ENCODE assay signal across 10 cellular contexts in genomic region chr1:77834771-77835334, GRCh38. TPM values are rescaled to one million over a fixed set of nuclear protein-coding genes. Genes with fewer than 3 reads are reported as not detected.
DNase-seq lines count a peak whose midpoint lies in the region; ATAC-seq and TF ChIP-seq lines count a peak whose summit lies in the region.
"Had no signal": no experiment of that assay in that cellular context is flagged by ENCODE, and none has a peak within 500 bp of the region (broad histone marks: within the 10 kb centered on the region; RNA-seq: fewer than 3 reads in every experiment).

No MANE protein-coding gene starts in this region.

- H3K27ac ChIP-seq in right lobe of liver (peak overlapping the region in 1 of 3 donors; percentile 8), transverse colon (peak overlapping the region; percentile 76 to 87 (median 80))
- no peak overlapping the region for H3K27ac ChIP-seq in naive thymus-derived CD4-positive, alpha-beta T cell (ENCODE audit: low read depth, low read length)

- peak; percentile 71 to 94 (median 81) for ATAC-seq in right lobe of liver
- no peak for ATAC-seq in naive thymus-derived CD4-positive, alpha-beta T cell
- ATAC-seq in HG03460 (IDR thresholded peaks at IDR 0.05; ENCODE audit: unreplicated experiment) = no peak

- peaks cover 0 to 9% (median 5%) of the 10 kb centered on the region in 7 donors for H3K4me1 Mint-ChIP-seq in naive thymus-derived CD4-positive, alpha-beta T cell

- H3K4me1 ChIP-seq in right lobe of liver (peaks cover 0 to 9% (median 0%) of the 10 kb centered on the region in 4 donors), transverse colon (peaks cover 12 to 73% (median 38%) of the 10 kb centered on the region in 4 donors)
- H3K4me1 ChIP-seq in naive thymus-derived CD4-positive, alpha-beta T cell (ENCODE audit: control insufficient read depth in 2 of 2, insufficient read depth in 2 of 2, low read length in 2 of 2) = no peaks in the 10 kb centered on the region

- TF ChIP-seq POLR2A in right lobe of liver (IDR thresholded peaks at IDR 0.05) (no peak), transverse colon (IDR thresholded peaks at IDR 0.05) (no peak)

- intact Hi-C loops in right lobe of liver (cut with DNase I) = loop anchor here in 1 of 2 donors (10.0 kb wide), 1 partner anchor 50 kb away; the partner anchor contains the start of gene NEXN
- intact Hi-C loops in transverse colon (cut with DNase I; ENCODE audit: low total_unique reads) = loop anchor here (5.0 kb wide), 1 partner anchor 52 kb away; the partner anchor contains the start of gene NEXN
- intact Hi-C loops in naive thymus-derived CD4-positive, alpha-beta T cell (cut with micrococcal nuclease) = no loop called here

- WGBS in right lobe of liver (ENCODE audit: insufficient coverage, low coverage, low lambda C conversion rate, missing lambda C conversion rate) = 34% methylated on average over 2 of the region's 2 CpGs
- 27 to 48% methylated on average over 2 of the region's 2 CpGs for WGBS in transverse colon (ENCODE audit: low coverage in 1 of 2), 2 donors

- in situ Hi-C loops in transverse colon (cut with MboI; ENCODE audit: low pct_ligation_motif_present in 1 of 4, low pct_unique_long_range_greater_than_20kb in 1 of 4, low sequenced_read_pairs in 3 of 4) = loop anchor here in 1 of 4 donors (25.0 kb wide), 1 partner anchor 277 kb away; no protein-coding TSS in a partner anchor

- TF ChIP-seq EP300 in transverse colon (IDR thresholded peaks at IDR 0.05; ENCODE audit: low read depth) = no peak

- no peaks in the 10 kb centered on the region for H3K27me3 Mint-ChIP-seq in naive thymus-derived CD4-positive, alpha-beta T cell
- H3K27me3 Mint-ChIP-seq: progenitor cell of endocrine pancreas had no signal

- no peaks in the 10 kb centered on the region for H3K9me3 Mint-ChIP-seq in naive thymus-derived CD4-positive, alpha-beta T cell

- H3K4me3 ChIP-seq in right lobe of liver (no peak overlapping the region), transverse colon (no peak overlapping the region)
- no peak overlapping the region for H3K4me3 ChIP-seq in naive thymus-derived CD4-positive, alpha-beta T cell (ENCODE audit: low read length)

- no peak for TF ChIP-seq CTCF in right lobe of liver (IDR thresholded peaks at IDR 0.05)
- TF ChIP-seq CTCF in transverse colon (IDR thresholded peaks at IDR 0.05) = no peak

- POLR2A ChIA-PET in naive thymus-derived CD4-positive, alpha-beta T cell (lab: Charles Lee) = no interaction called here

- CTCF ChIA-PET in naive thymus-derived CD4-positive, alpha-beta T cell (lab: Charles Lee) = no interaction called here

- DNase-seq in NCI-H1417 (lab: John Stamatoyannopoulos, UW) (peak in 2 of 3 experiments; percentile 8 to 67), NCI-H1417 treated with DMSO at 0.1 percent for 48 hours (lab: John Stamatoyannopoulos, UW) (no peak), cerebellum (ENCODE audit: low spot score) (peak; percentile 10), right lobe of liver (peak in 1 of 3 donors; percentile 52), transverse colon (peak; percentile 20), SW 1271 (lab: John Stamatoyannopoulos, UW) (no peak)
- no peak for DNase-seq in naive thymus-derived CD4-positive, alpha-beta T cell
- DNase-seq: H7 had no signal

- no peaks in the 10 kb centered on the region for H3K9me3 ChIP-seq in right lobe of liver
- no peaks in the 10 kb centered on the region for H3K9me3 ChIP-seq in transverse colon
- no peaks in the 10 kb centered on the region for H3K9me3 ChIP-seq in naive thymus-derived CD4-positive, alpha-beta T cell (ENCODE audit: control insufficient read depth in 2 of 3, low read length in 3 of 3)

- no peak overlapping the region for H3K4me3 Mint-ChIP-seq in naive thymus-derived CD4-positive, alpha-beta T cell

- H3K36me3 Mint-ChIP-seq in naive thymus-derived CD4-positive, alpha-beta T cell = peaks cover 0 to 54% (median 19%) of the 10 kb centered on the region in 5 donors

- H3K36me3 ChIP-seq in right lobe of liver = no peaks in the 10 kb centered on the region
- H3K36me3 ChIP-seq in transverse colon = no peaks in the 10 kb centered on the region
- H3K36me3 ChIP-seq in naive thymus-derived CD4-positive, alpha-beta T cell (ENCODE audit: control insufficient read depth in 2 of 3, insufficient read depth in 3 of 3, low read length in 3 of 3) = peaks cover 0 to 9% (median 7%) of the 10 kb centered on the region in 3 experiments

- no peak overlapping the region for H3K27ac Mint-ChIP-seq in naive thymus-derived CD4-positive, alpha-beta T cell
- H3K27ac Mint-ChIP-seq: progenitor cell of endocrine pancreas had no signal

- no peaks in the 10 kb centered on the region for H3K27me3 ChIP-seq in right lobe of liver
- H3K27me3 ChIP-seq in transverse colon = no peaks in the 10 kb centered on the region
- H3K27me3 ChIP-seq in naive thymus-derived CD4-positive, alpha-beta T cell (ENCODE audit: control insufficient read depth in 2 of 2, insufficient read depth in 2 of 2, low read length in 2 of 2) = no peaks in the 10 kb centered on the region

RNA-seq across cellular contexts. Expression of gene NEXN, which starts 53.6 kb away (rescaled TPM):
- total RNA-seq in cerebellum = 3.2 TPM
- total RNA-seq in right lobe of liver = 1 to 10 TPM in 5 of 6 experiments, under 1 TPM in 1; 0.42 to 3.9 (median 1.9) TPM
- total RNA-seq in transverse colon = 10 to 100 TPM in 3 of 4 donors, 1 to 10 TPM in 1; 9.7 to 32.2 (median 17.0) TPM
- total RNA-seq in naive thymus-derived CD4-positive, alpha-beta T cell = 1 to 10 TPM in 2 of 5 experiments, under 1 TPM in 3; 0.48 to 2.6 (median 0.78) TPM
- 1 to 10 TPM in 1 of 2 donors, under 1 TPM in 1; 0.33 to 1.4 TPM for polyA plus RNA-seq in naive thymus-derived CD4-positive, alpha-beta T cell

RNA-seq across cellular contexts. Expression of gene MIGA1, which starts 55.4 kb away (rescaled TPM):
- total RNA-seq in cerebellum (22.2 TPM), right lobe of liver (10 to 100 TPM in 2 of 6 experiments, 1 to 10 TPM in 4; 7.7 to 12.2 (median 8.8) TPM), transverse colon (10 to 100 TPM in 3 of 4 donors, 1 to 10 TPM in 1; 8.2 to 19.1 (median 18.0) TPM)
- 10 to 100 TPM; 12.1 to 23.5 (median 15.9) TPM for total RNA-seq in naive thymus-derived CD4-positive, alpha-beta T cell
- 10 to 100 TPM in 1 of 2 donors, 1 to 10 TPM in 1; 8.8 to 11.6 TPM for polyA plus RNA-seq in naive thymus-derived CD4-positive, alpha-beta T cell

Comparison
In these comparisons a context has a peak if more than half of its experiments do, and no peak if none do; other contexts are left out.
1. DNase-seq: peak in NCI-H1417 (2 of 3), cerebellum (single experiment) and transverse colon (single experiment); none in NCI-H1417 treated with DMSO at 0.1 percent for 48 hours (single experiment), naive thymus-derived CD4-positive, alpha-beta T cell (0 of 9) and SW 1271 (0 of 2).
2. ATAC-seq: peak in right lobe of liver (4 of 4); none in naive thymus-derived CD4-positive, alpha-beta T cell (single experiment) and HG03460 (single experiment).